Comparison of ENCODE assay signal across 1 cellular context in the genomic region with DNA sequence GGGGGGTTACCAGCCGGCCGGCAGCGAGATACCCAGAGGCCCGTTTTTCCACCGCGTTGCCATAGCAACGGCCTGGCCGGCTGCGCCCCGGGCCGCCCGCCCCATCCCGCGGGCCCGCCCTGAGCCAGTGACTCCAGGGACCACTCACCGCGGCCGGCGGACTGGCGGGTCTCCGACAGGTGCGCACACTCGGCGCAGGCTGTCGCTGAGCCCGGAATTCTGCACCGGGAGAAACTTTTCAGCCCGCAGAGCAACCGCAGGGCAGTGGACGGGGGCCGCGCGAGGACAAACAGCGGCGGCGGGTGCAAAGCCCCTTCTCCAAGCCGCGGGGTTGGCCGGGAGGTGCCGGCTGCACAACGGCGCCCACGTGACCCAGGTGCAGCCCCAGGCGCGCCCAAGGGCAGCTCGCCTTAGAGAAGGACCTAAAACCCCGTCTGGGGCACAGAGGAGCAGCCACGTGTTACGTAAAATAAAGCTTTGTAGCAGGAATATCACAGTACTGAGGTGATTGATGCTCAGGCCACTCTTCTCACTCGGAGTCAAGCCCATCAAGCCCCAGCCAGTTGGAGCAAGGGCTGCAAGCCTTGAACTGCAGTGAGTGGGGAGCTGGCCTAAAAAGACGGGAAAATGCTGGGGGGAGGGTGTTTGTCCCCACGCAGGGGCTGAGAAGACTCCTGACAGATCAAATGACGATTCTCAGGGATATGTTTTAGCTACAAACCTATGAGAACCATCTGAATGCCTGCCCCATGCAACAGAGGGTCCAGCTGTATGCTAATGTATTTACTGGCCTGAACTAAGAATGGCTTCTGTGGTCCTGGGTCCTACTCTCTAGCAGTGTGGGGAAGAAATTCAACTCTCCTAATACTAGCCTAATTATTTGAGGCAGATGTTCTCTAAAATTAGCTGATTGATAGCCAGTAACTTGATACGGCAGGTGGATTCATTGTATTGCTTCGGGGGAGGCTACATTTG.
A peak's percentile ranks its signal among the peaks of the same experiment; 100 is the strongest.
TF ChIP-seq lines count a peak whose summit lies in the region.

Gene STK33 (minus strand): TSS at position 294 of the 975 bp plus-strand sequence. CDS start 119,323 bp downstream, outside the sequence.

TF ChIP-seq in endothelial cell of umbilical vein, 7 proteins besides CTCF, POLR2A, EP300 and RAD21:
- TF ChIP-seq POLR2AphosphoS5 (IDR thresholded peaks at IDR 0.05; ENCODE audit: insufficient read depth, low read depth, low read length) (no peak), EZH2 (IDR thresholded peaks at IDR 0.05; ENCODE audit: borderline replicate concordance, low read depth, low read length, severe bottlenecking) (peak; percentile 83)
